In the genomic region with DNA sequence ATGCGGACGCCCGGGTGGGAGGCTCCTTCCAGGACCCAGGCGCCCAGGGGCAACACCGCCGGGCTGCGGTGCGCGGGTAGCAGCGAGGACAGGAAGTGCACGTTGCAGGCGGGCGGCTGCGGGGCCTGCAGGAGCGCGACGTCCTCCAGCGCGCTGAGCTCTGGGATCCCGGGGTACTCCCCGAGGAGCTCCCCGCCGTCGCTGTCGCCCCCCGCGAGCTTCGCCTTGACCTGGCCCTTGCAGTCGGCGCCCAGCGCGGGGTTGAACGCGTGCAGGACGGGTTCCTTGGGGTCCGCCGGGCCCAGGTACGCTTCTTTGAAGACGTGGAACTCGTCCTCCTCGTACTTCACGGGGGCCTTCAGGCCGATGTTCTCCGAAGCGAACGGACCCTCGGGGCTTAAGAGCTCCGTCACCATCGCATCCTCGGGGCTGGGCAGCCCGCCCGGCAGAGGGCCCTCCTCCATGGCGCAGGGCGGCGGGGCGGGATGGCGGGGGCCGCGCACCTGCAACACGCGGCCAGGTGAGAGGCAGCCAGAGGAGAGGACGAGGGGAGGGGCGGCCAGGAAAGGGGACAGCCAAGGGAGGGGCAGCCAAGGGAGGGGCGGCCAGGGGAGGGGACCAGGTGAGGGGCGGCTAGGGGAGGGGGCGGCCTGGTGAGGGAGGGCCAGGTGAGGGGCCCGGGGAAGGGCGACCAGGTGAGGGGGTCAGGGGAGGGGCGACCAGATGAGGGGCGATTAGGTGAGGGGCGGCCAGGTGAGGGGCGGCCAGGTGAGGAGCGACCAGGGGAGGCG, we compare ENCODE assay signal across 1 cellular context.
TF ChIP-seq lines count a peak whose summit lies in the region.

No MANE protein-coding gene starts in this region.

TF ChIP-seq in K562, 482 proteins besides CTCF, POLR2A, EP300 and RAD21 (continued from another document and continues in another):
- TF ChIP-seq ZNF41 (CRISPR knock-in tag; conservative IDR thresholded peaks at IDR 0.05) (no peak), ZNF507 (tag; conservative IDR thresholded peaks at IDR 0.05) (no peak), NONO (IDR thresholded peaks at IDR 0.05; ENCODE audit: low read depth in 2 of 2, low read length in 1 of 2) (0 out of 4 replicates have a peak, but pooled peaks of 1 of the 2 experiments have one; percentile 26), SNIP1 (IDR thresholded peaks at IDR 0.05; ENCODE audit: low read depth) (no peak), PCBP1 (IDR thresholded peaks at IDR 0.05; ENCODE audit: low read depth, low read length, poor library complexity, severe bottlenecking) (peak; percentile 81), PHF21A (IDR thresholded peaks at IDR 0.05; ENCODE audit: borderline replicate concordance, low read depth) (no peak), NCOA1 (IDR thresholded peaks at IDR 0.05; ENCODE audit: low read depth) (no peak), WHSC1 (IDR thresholded peaks at IDR 0.05; ENCODE audit: low read length) (no peak), FIP1L1 (IDR thresholded peaks at IDR 0.05; ENCODE audit: low read depth, low read length, poor library complexity, severe bottlenecking) (peak; percentile 38), DNMT1 (IDR thresholded peaks at IDR 0.05) (no peak), ZBTB7A (IDR thresholded peaks at IDR 0.05; ENCODE audit: borderline replicate concordance, control insufficient read depth, low read depth, low read length) (no peak), XRCC4 (IDR thresholded peaks at IDR 0.05; ENCODE audit: extremely low read depth, insufficient read depth, insufficient read length) (no peak), PTBP1 (IDR thresholded peaks at IDR 0.05; ENCODE audit: low read depth, low read length) (no peak), PHF20 (IDR thresholded peaks at IDR 0.05; ENCODE audit: partially characterized antibody) (no peak), U2AF2 (optimal IDR thresholded peaks at IDR 0.05; ENCODE audit: low read depth, low read length) (no peak), PURB (CRISPR knock-in tag; IDR thresholded peaks at IDR 0.05; ENCODE audit: low read depth) (no peak), POLR2G (IDR thresholded peaks at IDR 0.05; ENCODE audit: low read depth, low read length) (peak; percentile 63; the same call in 1 of the 2 replicates), MAFG (tag; conservative IDR thresholded peaks at IDR 0.05) (no peak), MAZ (CRISPR knock-in tag; conservative IDR thresholded peaks at IDR 0.05 in 1 of 2, IDR thresholded peaks at IDR 0.05 in 1 of 2) (no peak), KDM4B (IDR thresholded peaks at IDR 0.05; ENCODE audit: borderline replicate concordance in 2 of 2, low read depth in 1 of 2) (no peak), RUNX1 (IDR thresholded peaks at IDR 0.05; ENCODE audit: low read depth) (no peak), SAFB (IDR thresholded peaks at IDR 0.05; ENCODE audit: borderline replicate concordance, low read depth, low read length) (no peak), FUS (optimal IDR thresholded peaks at IDR 0.05; ENCODE audit: low read depth, low read length) (no peak), RAD51 (IDR thresholded peaks at IDR 0.05; ENCODE audit: borderline replicate concordance, low read depth) (no peak), ZSCAN29 (IDR thresholded peaks at IDR 0.05) (no peak), SRSF9 (IDR thresholded peaks at IDR 0.05; ENCODE audit: borderline replicate concordance, low read depth, low read length) (no peak), ZNF143 (CRISPR knock-in tag; IDR thresholded peaks at IDR 0.05) (no peak), CEBPG (CRISPR knock-in tag; IDR thresholded peaks at IDR 0.05) (no peak), CEBPG (tag; conservative IDR thresholded peaks at IDR 0.05 in 1 of 2, IDR thresholded peaks at IDR 0.05 in 1 of 2) (no peak), HDAC6 (IDR thresholded peaks at IDR 0.05; ENCODE audit: low read depth, low read length) (no peak)
- TF ChIP-seq, protein P1, sequence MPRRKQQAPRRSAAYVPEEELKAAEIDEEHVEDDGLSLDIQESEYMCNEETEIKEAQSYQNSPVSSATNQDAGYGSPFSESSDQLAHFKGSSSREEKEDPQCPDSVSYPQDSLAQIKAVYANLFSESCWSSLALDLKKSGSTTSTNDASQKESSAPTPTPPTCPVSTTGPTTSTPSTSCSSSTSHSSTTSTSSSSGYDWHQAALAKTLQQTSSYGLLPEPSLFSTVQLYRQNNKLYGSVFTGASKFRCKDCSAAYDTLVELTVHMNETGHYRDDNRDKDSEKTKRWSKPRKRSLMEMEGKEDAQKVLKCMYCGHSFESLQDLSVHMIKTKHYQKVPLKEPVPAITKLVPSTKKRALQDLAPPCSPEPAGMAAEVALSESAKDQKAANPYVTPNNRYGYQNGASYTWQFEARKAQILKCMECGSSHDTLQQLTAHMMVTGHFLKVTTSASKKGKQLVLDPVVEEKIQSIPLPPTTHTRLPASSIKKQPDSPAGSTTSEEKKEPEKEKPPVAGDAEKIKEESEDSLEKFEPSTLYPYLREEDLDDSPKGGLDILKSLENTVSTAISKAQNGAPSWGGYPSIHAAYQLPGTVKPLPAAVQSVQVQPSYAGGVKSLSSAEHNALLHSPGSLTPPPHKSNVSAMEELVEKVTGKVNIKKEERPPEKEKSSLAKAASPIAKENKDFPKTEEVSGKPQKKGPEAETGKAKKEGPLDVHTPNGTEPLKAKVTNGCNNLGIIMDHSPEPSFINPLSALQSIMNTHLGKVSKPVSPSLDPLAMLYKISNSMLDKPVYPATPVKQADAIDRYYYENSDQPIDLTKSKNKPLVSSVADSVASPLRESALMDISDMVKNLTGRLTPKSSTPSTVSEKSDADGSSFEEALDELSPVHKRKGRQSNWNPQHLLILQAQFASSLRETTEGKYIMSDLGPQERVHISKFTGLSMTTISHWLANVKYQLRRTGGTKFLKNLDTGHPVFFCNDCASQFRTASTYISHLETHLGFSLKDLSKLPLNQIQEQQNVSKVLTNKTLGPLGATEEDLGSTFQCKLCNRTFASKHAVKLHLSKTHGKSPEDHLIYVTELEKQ (CRISPR knock-in tag; IDR thresholded peaks at IDR 0.05), result no peak
- TF ChIP-seq, protein P2, sequence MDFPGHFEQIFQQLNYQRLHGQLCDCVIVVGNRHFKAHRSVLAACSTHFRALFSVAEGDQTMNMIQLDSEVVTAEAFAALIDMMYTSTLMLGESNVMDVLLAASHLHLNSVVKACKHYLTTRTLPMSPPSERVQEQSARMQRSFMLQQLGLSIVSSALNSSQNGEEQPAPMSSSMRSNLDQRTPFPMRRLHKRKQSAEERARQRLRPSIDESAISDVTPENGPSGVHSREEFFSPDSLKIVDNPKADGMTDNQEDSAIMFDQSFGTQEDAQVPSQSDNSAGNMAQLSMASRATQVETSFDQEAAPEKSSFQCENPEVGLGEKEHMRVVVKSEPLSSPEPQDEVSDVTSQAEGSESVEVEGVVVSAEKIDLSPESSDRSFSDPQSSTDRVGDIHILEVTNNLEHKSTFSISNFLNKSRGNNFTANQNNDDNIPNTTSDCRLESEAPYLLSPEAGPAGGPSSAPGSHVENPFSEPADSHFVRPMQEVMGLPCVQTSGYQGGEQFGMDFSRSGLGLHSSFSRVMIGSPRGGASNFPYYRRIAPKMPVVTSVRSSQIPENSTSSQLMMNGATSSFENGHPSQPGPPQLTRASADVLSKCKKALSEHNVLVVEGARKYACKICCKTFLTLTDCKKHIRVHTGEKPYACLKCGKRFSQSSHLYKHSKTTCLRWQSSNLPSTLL (IDR thresholded peaks at IDR 0.05), result no peak
- TF ChIP-seq, protein P3, sequence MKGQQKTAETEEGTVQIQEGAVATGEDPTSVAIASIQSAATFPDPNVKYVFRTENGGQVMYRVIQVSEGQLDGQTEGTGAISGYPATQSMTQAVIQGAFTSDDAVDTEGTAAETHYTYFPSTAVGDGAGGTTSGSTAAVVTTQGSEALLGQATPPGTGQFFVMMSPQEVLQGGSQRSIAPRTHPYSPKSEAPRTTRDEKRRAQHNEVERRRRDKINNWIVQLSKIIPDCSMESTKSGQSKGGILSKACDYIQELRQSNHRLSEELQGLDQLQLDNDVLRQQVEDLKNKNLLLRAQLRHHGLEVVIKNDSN (CRISPR knock-in tag; IDR thresholded peaks at IDR 0.05), result no peak
- TF ChIP-seq, protein P4, sequence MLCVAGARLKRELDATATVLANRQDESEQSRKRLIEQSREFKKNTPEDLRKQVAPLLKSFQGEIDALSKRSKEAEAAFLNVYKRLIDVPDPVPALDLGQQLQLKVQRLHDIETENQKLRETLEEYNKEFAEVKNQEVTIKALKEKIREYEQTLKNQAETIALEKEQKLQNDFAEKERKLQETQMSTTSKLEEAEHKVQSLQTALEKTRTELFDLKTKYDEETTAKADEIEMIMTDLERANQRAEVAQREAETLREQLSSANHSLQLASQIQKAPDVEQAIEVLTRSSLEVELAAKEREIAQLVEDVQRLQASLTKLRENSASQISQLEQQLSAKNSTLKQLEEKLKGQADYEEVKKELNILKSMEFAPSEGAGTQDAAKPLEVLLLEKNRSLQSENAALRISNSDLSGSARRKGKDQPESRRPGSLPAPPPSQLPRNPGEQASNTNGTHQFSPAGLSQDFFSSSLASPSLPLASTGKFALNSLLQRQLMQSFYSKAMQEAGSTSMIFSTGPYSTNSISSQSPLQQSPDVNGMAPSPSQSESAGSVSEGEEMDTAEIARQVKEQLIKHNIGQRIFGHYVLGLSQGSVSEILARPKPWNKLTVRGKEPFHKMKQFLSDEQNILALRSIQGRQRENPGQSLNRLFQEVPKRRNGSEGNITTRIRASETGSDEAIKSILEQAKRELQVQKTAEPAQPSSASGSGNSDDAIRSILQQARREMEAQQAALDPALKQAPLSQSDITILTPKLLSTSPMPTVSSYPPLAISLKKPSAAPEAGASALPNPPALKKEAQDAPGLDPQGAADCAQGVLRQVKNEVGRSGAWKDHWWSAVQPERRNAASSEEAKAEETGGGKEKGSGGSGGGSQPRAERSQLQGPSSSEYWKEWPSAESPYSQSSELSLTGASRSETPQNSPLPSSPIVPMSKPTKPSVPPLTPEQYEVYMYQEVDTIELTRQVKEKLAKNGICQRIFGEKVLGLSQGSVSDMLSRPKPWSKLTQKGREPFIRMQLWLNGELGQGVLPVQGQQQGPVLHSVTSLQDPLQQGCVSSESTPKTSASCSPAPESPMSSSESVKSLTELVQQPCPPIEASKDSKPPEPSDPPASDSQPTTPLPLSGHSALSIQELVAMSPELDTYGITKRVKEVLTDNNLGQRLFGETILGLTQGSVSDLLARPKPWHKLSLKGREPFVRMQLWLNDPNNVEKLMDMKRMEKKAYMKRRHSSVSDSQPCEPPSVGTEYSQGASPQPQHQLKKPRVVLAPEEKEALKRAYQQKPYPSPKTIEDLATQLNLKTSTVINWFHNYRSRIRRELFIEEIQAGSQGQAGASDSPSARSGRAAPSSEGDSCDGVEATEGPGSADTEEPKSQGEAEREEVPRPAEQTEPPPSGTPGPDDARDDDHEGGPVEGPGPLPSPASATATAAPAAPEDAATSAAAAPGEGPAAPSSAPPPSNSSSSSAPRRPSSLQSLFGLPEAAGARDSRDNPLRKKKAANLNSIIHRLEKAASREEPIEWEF (CRISPR knock-in tag; IDR thresholded peaks at IDR 0.05), result no peak
- TF ChIP-seq, protein P5, sequence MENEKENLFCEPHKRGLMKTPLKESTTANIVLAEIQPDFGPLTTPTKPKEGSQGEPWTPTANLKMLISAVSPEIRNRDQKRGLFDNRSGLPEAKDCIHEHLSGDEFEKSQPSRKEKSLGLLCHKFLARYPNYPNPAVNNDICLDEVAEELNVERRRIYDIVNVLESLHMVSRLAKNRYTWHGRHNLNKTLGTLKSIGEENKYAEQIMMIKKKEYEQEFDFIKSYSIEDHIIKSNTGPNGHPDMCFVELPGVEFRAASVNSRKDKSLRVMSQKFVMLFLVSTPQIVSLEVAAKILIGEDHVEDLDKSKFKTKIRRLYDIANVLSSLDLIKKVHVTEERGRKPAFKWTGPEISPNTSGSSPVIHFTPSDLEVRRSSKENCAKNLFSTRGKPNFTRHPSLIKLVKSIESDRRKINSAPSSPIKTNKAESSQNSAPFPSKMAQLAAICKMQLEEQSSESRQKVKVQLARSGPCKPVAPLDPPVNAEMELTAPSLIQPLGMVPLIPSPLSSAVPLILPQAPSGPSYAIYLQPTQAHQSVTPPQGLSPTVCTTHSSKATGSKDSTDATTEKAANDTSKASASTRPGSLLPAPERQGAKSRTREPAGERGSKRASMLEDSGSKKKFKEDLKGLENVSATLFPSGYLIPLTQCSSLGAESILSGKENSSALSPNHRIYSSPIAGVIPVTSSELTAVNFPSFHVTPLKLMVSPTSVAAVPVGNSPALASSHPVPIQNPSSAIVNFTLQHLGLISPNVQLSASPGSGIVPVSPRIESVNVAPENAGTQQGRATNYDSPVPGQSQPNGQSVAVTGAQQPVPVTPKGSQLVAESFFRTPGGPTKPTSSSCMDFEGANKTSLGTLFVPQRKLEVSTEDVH (IDR thresholded peaks at IDR 0.05; ENCODE audit: low read depth, partially characterized antibody), result no peak
- TF ChIP-seq, protein P6, sequence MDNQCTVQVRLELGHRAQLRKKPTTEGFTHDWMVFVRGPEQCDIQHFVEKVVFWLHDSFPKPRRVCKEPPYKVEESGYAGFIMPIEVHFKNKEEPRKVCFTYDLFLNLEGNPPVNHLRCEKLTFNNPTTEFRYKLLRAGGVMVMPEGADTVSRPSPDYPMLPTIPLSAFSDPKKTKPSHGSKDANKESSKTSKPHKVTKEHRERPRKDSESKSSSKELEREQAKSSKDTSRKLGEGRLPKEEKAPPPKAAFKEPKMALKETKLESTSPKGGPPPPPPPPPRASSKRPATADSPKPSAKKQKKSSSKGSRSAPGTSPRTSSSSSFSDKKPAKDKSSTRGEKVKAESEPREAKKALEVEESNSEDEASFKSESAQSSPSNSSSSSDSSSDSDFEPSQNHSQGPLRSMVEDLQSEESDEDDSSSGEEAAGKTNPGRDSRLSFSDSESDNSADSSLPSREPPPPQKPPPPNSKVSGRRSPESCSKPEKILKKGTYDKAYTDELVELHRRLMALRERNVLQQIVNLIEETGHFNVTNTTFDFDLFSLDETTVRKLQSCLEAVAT (IDR thresholded peaks at IDR 0.05), result no peak
- TF ChIP-seq, protein P7, sequence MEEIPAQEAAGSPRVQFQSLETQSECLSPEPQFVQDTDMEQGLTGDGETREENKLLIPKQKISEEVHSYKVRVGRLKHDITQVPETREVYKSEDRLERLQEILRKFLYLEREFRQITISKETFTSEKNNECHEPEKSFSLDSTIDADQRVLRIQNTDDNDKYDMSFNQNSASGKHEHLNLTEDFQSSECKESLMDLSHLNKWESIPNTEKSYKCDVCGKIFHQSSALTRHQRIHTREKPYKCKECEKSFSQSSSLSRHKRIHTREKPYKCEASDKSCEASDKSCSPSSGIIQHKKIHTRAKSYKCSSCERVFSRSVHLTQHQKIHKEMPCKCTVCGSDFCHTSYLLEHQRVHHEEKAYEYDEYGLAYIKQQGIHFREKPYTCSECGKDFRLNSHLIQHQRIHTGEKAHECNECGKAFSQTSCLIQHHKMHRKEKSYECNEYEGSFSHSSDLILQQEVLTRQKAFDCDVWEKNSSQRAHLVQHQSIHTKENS (CRISPR knock-in tag; IDR thresholded peaks at IDR 0.05), result no peak
- TF ChIP-seq, protein P8, sequence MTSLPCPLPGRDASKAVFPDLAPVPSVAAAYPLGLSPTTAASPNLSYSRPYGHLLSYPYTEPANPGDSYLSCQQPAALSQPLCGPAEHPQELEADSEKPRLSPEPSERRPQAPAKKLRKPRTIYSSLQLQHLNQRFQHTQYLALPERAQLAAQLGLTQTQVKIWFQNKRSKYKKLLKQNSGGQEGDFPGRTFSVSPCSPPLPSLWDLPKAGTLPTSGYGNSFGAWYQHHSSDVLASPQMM (CRISPR knock-in tag; IDR thresholded peaks at IDR 0.05), result no peak
- TF ChIP-seq, protein P9, sequence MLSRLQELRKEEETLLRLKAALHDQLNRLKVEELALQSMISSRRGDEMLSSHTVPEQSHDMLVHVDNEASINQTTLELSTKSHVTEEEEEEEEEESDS (CRISPR knock-in tag; IDR thresholded peaks at IDR 0.05), result no peak
- TF ChIP-seq, protein P10, sequence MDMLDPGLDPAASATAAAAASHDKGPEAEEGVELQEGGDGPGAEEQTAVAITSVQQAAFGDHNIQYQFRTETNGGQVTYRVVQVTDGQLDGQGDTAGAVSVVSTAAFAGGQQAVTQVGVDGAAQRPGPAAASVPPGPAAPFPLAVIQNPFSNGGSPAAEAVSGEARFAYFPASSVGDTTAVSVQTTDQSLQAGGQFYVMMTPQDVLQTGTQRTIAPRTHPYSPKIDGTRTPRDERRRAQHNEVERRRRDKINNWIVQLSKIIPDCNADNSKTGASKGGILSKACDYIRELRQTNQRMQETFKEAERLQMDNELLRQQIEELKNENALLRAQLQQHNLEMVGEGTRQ (CRISPR knock-in tag; IDR thresholded peaks at IDR 0.05), result no peak
